ENCODE assay signal across 11 cellular contexts in genomic region chr22:27895600-27895999, GRCh38. TPM values are rescaled to one million over a fixed set of nuclear protein-coding genes. Genes with fewer than 3 reads are reported as not detected.
DNase-seq lines count a peak whose midpoint lies in the region; ATAC-seq and TF ChIP-seq lines count a peak whose summit lies in the region.
"Had no signal": no experiment of that assay in that cellular context is flagged by ENCODE, and none has a peak within 500 bp of the region (broad histone marks: within the 10 kb centered on the region; RNA-seq: fewer than 3 reads in every experiment).

No MANE protein-coding gene starts in this region.

- H3K9me3 Mint-ChIP-seq in stimulated activated effector memory CD8-positive, alpha-beta T cell treated with anti-CD3 and anti-CD28 coated beads, Interleukin-12 subunit alpha, Interleukin-12 subunit beta, amount 100 ng/mL, for 72 hours: no peaks in the 10 kb centered on the region

- H3K36me3 Mint-ChIP-seq in stimulated activated effector memory CD8-positive, alpha-beta T cell treated with anti-CD3 and anti-CD28 coated beads, Interleukin-12 subunit alpha, Interleukin-12 subunit beta, amount 100 ng/mL, for 72 hours: peaks cover 100% of the 10 kb centered on the region

- H3K27ac ChIP-seq in cardiac muscle cell: peak overlapping the region; percentile 4

- H3K4me1 Mint-ChIP-seq in stimulated activated effector memory CD8-positive, alpha-beta T cell treated with anti-CD3 and anti-CD28 coated beads, Interleukin-12 subunit alpha, Interleukin-12 subunit beta, amount 100 ng/mL, for 72 hours: peaks cover 13% of the 10 kb centered on the region

- no peaks in the 10 kb centered on the region for H3K9me3 ChIP-seq in cardiac muscle cell (ENCODE audit: low read depth)

- no peak overlapping the region for H3K4me3 ChIP-seq in cardiac muscle cell

- intact Hi-C loops in left cardiac atrium (cut with DNase I): no loop called here

- TF ChIP-seq CTCF in cardiac muscle cell (IDR thresholded peaks at IDR 0.05; ENCODE audit: low read depth, low read length): no peak

- no peak overlapping the region for H3K27ac Mint-ChIP-seq in stimulated activated effector memory CD8-positive, alpha-beta T cell treated with anti-CD3 and anti-CD28 coated beads, Interleukin-12 subunit alpha, Interleukin-12 subunit beta, amount 100 ng/mL, for 72 hours

- H3K27me3 ChIP-seq in cardiac muscle cell: no peaks in the 10 kb centered on the region

- DNase-seq in cardiac muscle cell (ENCODE audit: low read depth in 1 of 2, low spot score in 1 of 2): no peak
- no peak for DNase-seq in left cardiac atrium
- no peak for DNase-seq in stimulated activated effector memory CD8-positive, alpha-beta T cell treated with anti-CD3 and anti-CD28 coated beads, Interleukin-12 subunit alpha, Interleukin-12 subunit beta, amount 100 ng/mL, for 72 hours (ENCODE audit: low spot score in 2 of 2)
- DNase-seq in DMS 273 treated with DMSO at 0.1 percent for 48 hours (lab: John Stamatoyannopoulos, UW): no peak
- DNase-seq in amygdala (lab: John Stamatoyannopoulos, UW): no peak
- no peak for DNase-seq in iPS-NIHi11 (ENCODE audit: low spot score)
- DNase-seq: ACHN, islet precursor cell, SHP77 treated with DMSO at 0.1 percent for 48 hours had no signal

- ATAC-seq in left cardiac atrium: no peak
- peak; percentile 84 for ATAC-seq in GM21576 (IDR thresholded peaks at IDR 0.05; ENCODE audit: unreplicated experiment)
- ATAC-seq in HG03196 (IDR thresholded peaks at IDR 0.05; ENCODE audit: unreplicated experiment): peak; percentile 80
- ATAC-seq in stimulated activated effector memory CD8-positive, alpha-beta T cell treated with anti-CD3 and anti-CD28 coated beads, Interleukin-12 subunit alpha, Interleukin-12 subunit beta, amount 100 ng/mL, for 72 hours: peak; percentile 77

- peaks cover 27% of the 10 kb centered on the region for H3K4me1 ChIP-seq in cardiac muscle cell (ENCODE audit: low read depth)

- H3K36me3 ChIP-seq in cardiac muscle cell: peaks cover 63% of the 10 kb centered on the region

- no peak overlapping the region for H3K4me3 Mint-ChIP-seq in stimulated activated effector memory CD8-positive, alpha-beta T cell treated with anti-CD3 and anti-CD28 coated beads, Interleukin-12 subunit alpha, Interleukin-12 subunit beta, amount 100 ng/mL, for 72 hours

RNA-seq across cellular contexts. Expression of gene PITPNB, which starts 23.5 kb away (rescaled TPM):
- total RNA-seq in cardiac muscle cell (50.1 and 73.2 TPM in 2 replicates), left cardiac atrium (10 to 100 TPM; 51.0 to 82.1 TPM)
- polyA plus RNA-seq in cardiac muscle cell: 131 and 194 TPM in 2 replicates

Comparison
In these comparisons a context has a peak if more than half of its experiments do, and no peak if none do; other contexts are left out.
1. ATAC-seq: peak in GM21576 (single experiment), HG03196 (single experiment) and stimulated activated effector memory CD8-positive, alpha-beta T cell treated with anti-CD3 and anti-CD28 coated beads, Interleukin-12 subunit alpha, Interleukin-12 subunit beta, amount 100 ng/mL, for 72 hours (single experiment); none in left cardiac atrium (0 of 2).